26 cellular contexts compared by ENCODE assay signal in genomic region chr1:243488459-243489163, GRCh38.
DNase-seq lines count a peak whose midpoint lies in the region; ATAC-seq and TF ChIP-seq lines count a peak whose summit lies in the region.
"Had no signal": no experiment of that assay in that cellular context is flagged by ENCODE, and none has a peak within 500 bp of the region (broad histone marks: within the 10 kb centered on the region; RNA-seq: fewer than 3 reads in every experiment).

No MANE protein-coding gene starts in this region.

- no peaks in the 10 kb centered on the region for H3K9me3 ChIP-seq in testis
- H3K9me3 ChIP-seq: breast epithelium, Caco-2, prostate gland, stomach had no signal

- intact Hi-C loops in testis (cut with DNase I; ENCODE audit: low total_unique reads) = no loop called here

- TF ChIP-seq CTCF in brain (conservative IDR thresholded peaks at IDR 0.05) (no peak), testis (IDR thresholded peaks at IDR 0.05) (no peak)

- no peaks in the 10 kb centered on the region for H3K36me3 ChIP-seq in testis (ENCODE audit: low read depth, missing control alignments)
- H3K36me3 ChIP-seq: breast epithelium, prostate gland had no signal

- 47 to 58% methylated on average over 14 to 21 of the region's 21 CpGs for WGBS in testis, 2 donors

- no peak for ATAC-seq in HG02610 (IDR thresholded peaks at IDR 0.05; ENCODE audit: unreplicated experiment)
- ATAC-seq: activated naive CD8-positive, alpha-beta T cell treated with anti-CD3 and anti-CD28 coated beads, Interleukin-2, amount 50 U/mL, for 24 hours; activated T-helper 17 cell treated with anti-CD3 and anti-CD28 coated beads, Interleukin-2, amount 50 U/mL, for 72 hours; esophagus mucosa; left lobe of liver had no signal

- H3K27me3 ChIP-seq in layer of hippocampus (ENCODE audit: control insufficient read depth, insufficient read depth, low read length) (no peaks in the 10 kb centered on the region), testis (no peaks in the 10 kb centered on the region)
- H3K27me3 ChIP-seq: breast epithelium, stomach had no signal

- no peak for TF ChIP-seq POLR2A in testis (IDR thresholded peaks at IDR 0.05)

- H3K36me3 Mint-ChIP-seq in brain = peaks cover 42% of the 10 kb centered on the region

- peak overlapping the region; percentile 11 to 93 (median 35) for H3K27ac Mint-ChIP-seq in brain
- H3K27ac Mint-ChIP-seq: activated naive CD8-positive, alpha-beta T cell treated with anti-CD3 and anti-CD28 coated beads, Interleukin-2, amount 50 U/mL, for 24 hours; activated T-helper 17 cell treated with anti-CD3 and anti-CD28 coated beads, Interleukin-2, amount 50 U/mL, for 72 hours; mesothelial cell of epicardium had no signal

- peaks cover 20% of the 10 kb centered on the region for H3K4me1 ChIP-seq in testis
- H3K4me1 ChIP-seq: breast epithelium, Caco-2, prostate gland had no signal

- H3K27ac ChIP-seq in layer of hippocampus (ENCODE audit: low read depth, low read length) (peak overlapping the region; percentile 2), testis (no peak overlapping the region)
- H3K27ac ChIP-seq: breast epithelium, prostate gland had no signal

- H3K9me3 Mint-ChIP-seq in brain = peaks cover 0 to 11% (median 5%) of the 10 kb centered on the region in 5 experiments
- H3K9me3 Mint-ChIP-seq: activated naive CD8-positive, alpha-beta T cell treated with anti-CD3 and anti-CD28 coated beads, Interleukin-2, amount 50 U/mL, for 24 hours; activated T-helper 17 cell treated with anti-CD3 and anti-CD28 coated beads, Interleukin-2, amount 50 U/mL, for 72 hours; mesothelial cell of epicardium had no signal

- H3K4me1 Mint-ChIP-seq in brain = peaks cover 26% of the 10 kb centered on the region
- H3K4me1 Mint-ChIP-seq: activated T-helper 17 cell treated with anti-CD3 and anti-CD28 coated beads, Interleukin-2, amount 50 U/mL, for 72 hours had no signal

- DNase-seq in NCI-H82 (lab: John Stamatoyannopoulos, UW) (peak; percentile 33), NCI-H82 treated with DMSO at 0.1 percent for 48 hours (lab: John Stamatoyannopoulos, UW; ENCODE audit: unreplicated experiment) (no peak), testis (peak; percentile 63), GM03348 (ENCODE audit: low spot score) (no peak), cerebellar cortex (ENCODE audit: low spot score) (no peak)
- DNase-seq: 8988T; activated CD4-positive, alpha-beta T cell treated with anti-CD3 and anti-CD28 coated beads, Interleukin-2, amount 50 U/mL, for 1 hour; activated naive CD8-positive, alpha-beta T cell treated with anti-CD3 and anti-CD28 coated beads, Interleukin-2, amount 50 U/mL, for 24 hours; Caco-2; effector CD4-positive, alpha-beta T cell; EL; IMR-90; NCI-H1436 treated with DMSO at 0.1 percent for 48 hours; NCI-H2171 treated with DMSO at 0.1 percent for 48 hours; NCI-H526 treated with DMSO at 0.1 percent for 48 hours; Right ventricle myocardium superior; stomach had no signal

- no peak overlapping the region for H3K4me3 Mint-ChIP-seq in brain
- H3K4me3 Mint-ChIP-seq: activated naive CD8-positive, alpha-beta T cell treated with anti-CD3 and anti-CD28 coated beads, Interleukin-2, amount 50 U/mL, for 24 hours; activated T-helper 17 cell treated with anti-CD3 and anti-CD28 coated beads, Interleukin-2, amount 50 U/mL, for 72 hours; mesothelial cell of epicardium had no signal

- H3K4me3 ChIP-seq in testis = peak overlapping the region in 1 of 2 donors; percentile 50
- H3K4me3 ChIP-seq: breast epithelium had no signal

- H3K27me3 Mint-ChIP-seq in brain = peaks cover 7% of the 10 kb centered on the region
- H3K27me3 Mint-ChIP-seq: activated naive CD8-positive, alpha-beta T cell treated with anti-CD3 and anti-CD28 coated beads, Interleukin-2, amount 50 U/mL, for 24 hours; activated T-helper 17 cell treated with anti-CD3 and anti-CD28 coated beads, Interleukin-2, amount 50 U/mL, for 72 hours had no signal

Comparison
In these comparisons a context has a peak if more than half of its experiments do, and no peak if none do; other contexts are left out.
1. DNase-seq: peak in NCI-H82 (single experiment) and testis (single experiment); none in NCI-H82 treated with DMSO at 0.1 percent for 48 hours (single experiment), GM03348 (single experiment) and cerebellar cortex (single experiment).